In the genomic region with DNA sequence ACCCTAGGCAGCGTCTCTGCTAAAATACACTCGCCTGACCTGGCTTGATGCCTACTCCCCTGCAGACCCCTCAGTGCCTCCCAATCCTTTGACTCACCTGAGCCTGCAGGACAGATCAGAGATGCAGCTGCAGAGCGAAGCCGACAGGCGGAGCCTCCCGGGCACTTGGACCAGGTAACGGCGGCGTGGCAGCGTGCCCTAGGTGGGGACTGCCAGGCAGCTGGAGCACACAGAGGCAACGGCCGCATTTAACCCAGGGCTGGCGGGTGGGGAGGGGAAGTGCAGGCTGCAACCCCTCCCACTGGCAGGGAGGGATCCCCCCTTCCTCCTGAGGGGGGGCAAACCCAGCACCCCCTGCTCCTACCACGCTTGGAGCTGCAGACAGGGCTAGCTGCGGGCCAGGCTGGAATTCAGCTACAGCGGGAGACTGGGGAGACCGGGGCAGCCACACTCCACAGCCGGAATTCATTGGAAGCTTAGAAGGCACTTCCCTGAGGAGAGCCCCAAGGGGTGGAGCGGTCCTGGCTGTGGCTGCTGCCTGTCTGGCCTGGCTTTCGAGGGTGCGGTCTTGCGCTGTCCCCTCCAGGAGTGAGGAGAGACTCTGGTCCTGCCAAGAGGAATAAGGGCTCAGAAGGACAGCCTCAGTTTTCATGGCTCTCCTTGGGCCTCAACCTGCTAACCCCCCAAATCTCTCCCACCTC, we compare ENCODE assay signal across 16 cellular contexts. TPM values are rescaled to one million over a fixed set of nuclear protein-coding genes. Genes with fewer than 3 reads are reported as not detected.
DNase-seq lines count a peak whose midpoint lies in the region; ATAC-seq and TF ChIP-seq lines count a peak whose summit lies in the region.
"Had no signal": no experiment of that assay in that cellular context is flagged by ENCODE, and none has a peak within 500 bp of the region (broad histone marks: within the 10 kb centered on the region; RNA-seq: fewer than 3 reads in every experiment).

A gene with protein sequence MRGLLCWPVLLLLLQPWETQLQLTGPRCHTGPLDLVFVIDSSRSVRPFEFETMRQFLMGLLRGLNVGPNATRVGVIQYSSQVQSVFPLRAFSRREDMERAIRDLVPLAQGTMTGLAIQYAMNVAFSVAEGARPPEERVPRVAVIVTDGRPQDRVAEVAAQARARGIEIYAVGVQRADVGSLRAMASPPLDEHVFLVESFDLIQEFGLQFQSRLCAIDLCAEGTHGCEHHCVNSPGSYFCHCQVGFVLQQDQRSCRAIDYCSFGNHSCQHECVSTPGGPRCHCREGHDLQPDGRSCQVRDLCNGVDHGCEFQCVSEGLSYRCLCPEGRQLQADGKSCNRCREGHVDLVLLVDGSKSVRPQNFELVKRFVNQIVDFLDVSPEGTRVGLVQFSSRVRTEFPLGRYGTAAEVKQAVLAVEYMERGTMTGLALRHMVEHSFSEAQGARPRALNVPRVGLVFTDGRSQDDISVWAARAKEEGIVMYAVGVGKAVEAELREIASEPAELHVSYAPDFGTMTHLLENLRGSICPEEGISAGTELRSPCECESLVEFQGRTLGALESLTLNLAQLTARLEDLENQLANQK (minus strand): TSS at position 222 of the 701 bp plus-strand sequence. CDS start 2,717 bp downstream, outside the sequence.

- H3K27ac ChIP-seq in heart right ventricle, result no peak within 1 kb of the TSS
- H3K27ac ChIP-seq: SJSA1, testis had no signal

- DNase-seq in NCI-H1092 treated with DMSO at 0.1 percent for 48 hours (lab: John Stamatoyannopoulos, UW) (peak; percentile 31), NCI-H1092 (lab: John Stamatoyannopoulos, UW) (no peak), NCI-H526 treated with DMSO at 0.1 percent for 48 hours (lab: John Stamatoyannopoulos, UW) (peak; percentile 33), heart right ventricle (peak; percentile 34 to 50), sciatic nerve (ENCODE audit: low spot score) (no peak), T-cell (no peak), T-helper 2 cell (no peak)
- DNase-seq: hippocampal formation, testis had no signal

- peaks cover 6 to 16% (median 12%) of the 10 kb centered on the region in 3 donors for H3K4me1 Mint-ChIP-seq in T-cell
- H3K4me1 Mint-ChIP-seq: brain had no signal

- H3K27ac Mint-ChIP-seq in T-cell, result no peak within 1 kb of the TSS

- peak within 1 kb of the TSS in 1 of 10 donors; percentile 17 for H3K4me3 ChIP-seq in heart right ventricle
- H3K4me3 ChIP-seq: SJSA1 had no signal

- no peaks in the 10 kb centered on the region for H3K36me3 ChIP-seq in heart right ventricle
- H3K36me3 ChIP-seq: SJSA1 had no signal

- H3K36me3 Mint-ChIP-seq in T-cell, result no peaks in the 10 kb centered on the region
- H3K36me3 Mint-ChIP-seq: brain had no signal

- no peak within 1 kb of the TSS for H3K4me3 Mint-ChIP-seq in T-cell
- H3K4me3 Mint-ChIP-seq: brain had no signal

- intact Hi-C loops in heart right ventricle (cut with DNase I), result no loop called here
- intact Hi-C loops in sciatic nerve (cut with DNase I), result loop anchor here (10.0 kb wide), 1 partner anchor 293 kb away; no protein-coding TSS in a partner anchor

- WGBS in heart right ventricle, 2 donors, result 22 to 26% methylated on average over 21 to 22 of the region's 22 CpGs

- peaks cover 40 to 72% of the 10 kb centered on the region in 2 donors for H3K27me3 Mint-ChIP-seq in T-cell

- CTCF ChIA-PET in T-cell (lab: Charles Lee), result interaction anchor here in 1 of 2 donors (0.6 kb wide), 1 partner anchor 177 kb away, joined by 3 read pairs; no protein-coding TSS in a partner anchor

- POLR2A ChIA-PET in T-cell (lab: Charles Lee), result no interaction called here

- H3K9me3 ChIP-seq in heart right ventricle, result no peaks in the 10 kb centered on the region
- H3K9me3 ChIP-seq: SJSA1, testis had no signal

- peaks cover 0 to 9% (median 4%) of the 10 kb centered on the region in 9 donors for H3K4me1 ChIP-seq in heart right ventricle
- H3K4me1 ChIP-seq: testis had no signal

- ATAC-seq in heart right ventricle (peak in 6 of 8 donors; percentile 27 to 61 (median 52)), sciatic nerve (peak; percentile 40), T-cell (replicated peaks in 1 of 4) (no peak), HG02884 (IDR thresholded peaks at IDR 0.05; ENCODE audit: unreplicated experiment) (no peak)
- ATAC-seq: activated CD4-positive, CD25-positive, alpha-beta regulatory T cell treated with anti-CD3 and anti-CD28 coated beads, Interleukin-2, amount 50 U/mL, for 24 hours had no signal

- peak in 3 of 9 donors; percentile 5 to 20 (median 6) for TF ChIP-seq CTCF in heart right ventricle (IDR thresholded peaks at IDR 0.05)

- H3K9me3 Mint-ChIP-seq in T-cell, result no peaks in the 10 kb centered on the region

- H3K27me3 ChIP-seq in heart right ventricle, result peaks cover 5 to 90% (median 67%) of the 10 kb centered on the region in 7 donors
- H3K27me3 ChIP-seq: SJSA1, testis had no signal

RNA-seq across cellular contexts. Expression of the gene that starts here (rescaled TPM):
- total RNA-seq in heart right ventricle (under 1 TPM in 2 of 10 donors, not detected in 8; 0.24 to 0.28 TPM), sciatic nerve (0.22 TPM), T-cell (not detected)
- polyA plus RNA-seq in heart right ventricle, result under 1 TPM in 1 of 2 donors, not detected in 1; 0.06 TPM
- total RNA-seq: A172, endothelial cell of umbilical vein, myocyte, SJSA1 had no signal

Comparison
In these comparisons a context has a peak if more than half of its experiments do, and no peak if none do; other contexts are left out.
1. DNase-seq: peak in NCI-H1092 treated with DMSO at 0.1 percent for 48 hours (single experiment) and NCI-H526 treated with DMSO at 0.1 percent for 48 hours (single experiment); none in NCI-H1092 (single experiment), sciatic nerve (single experiment), T-cell (0 of 34) and T-helper 2 cell (0 of 5).
2. Peak in DNase-seq and ATAC-seq in heart right ventricle; RNA of the gene not detected or under 1 TPM.
3. Peak in ATAC-seq in sciatic nerve; RNA of the gene not detected or under 1 TPM.